16 cellular contexts compared by ENCODE assay signal in genomic region chr5:31886206-31886605, GRCh38.
DNase-seq lines count a peak whose midpoint lies in the region; ATAC-seq and TF ChIP-seq lines count a peak whose summit lies in the region.
"Had no signal": no experiment of that assay in that cellular context is flagged by ENCODE, and none has a peak within 500 bp of the region (broad histone marks: within the 10 kb centered on the region; RNA-seq: fewer than 3 reads in every experiment).

No MANE protein-coding gene starts in this region.

- peaks cover 1 to 2% of the 10 kb centered on the region in 2 experiments for H3K4me1 ChIP-seq in trophoblast cell (ENCODE audit: control insufficient read depth in 1 of 2, insufficient read depth in 2 of 2, low read length in 2 of 2)
- H3K4me1 ChIP-seq in upper lobe of right lung: peaks cover 16% of the 10 kb centered on the region

- no CpG with 5 or more reads among the region's 4 CpGs for WGBS in trophoblast cell (ENCODE audit: extremely low coverage, insufficient coverage, insufficient read length)

- no peak overlapping the region for H3K4ac ChIP-seq in trophoblast cell (ENCODE audit: low read depth, low read length)

- ATAC-seq in upper lobe of right lung: peak; percentile 21
- ATAC-seq in HG02642 (IDR thresholded peaks at IDR 0.05; ENCODE audit: poor library complexity, unreplicated experiment): no peak
- ATAC-seq: activated naive CD8-positive, alpha-beta T cell treated with anti-CD3 and anti-CD28 coated beads, Interleukin-2, amount 50 U/mL, for 24 hours; CD8-positive, alpha-beta T cell; stimulated activated naive CD8-positive, alpha-beta T cell treated with anti-CD3 and anti-CD28 coated beads, Interleukin-15, amount 100 ng/mL, for 72 hours had no signal

- no peak overlapping the region for H3K14ac ChIP-seq in trophoblast cell (ENCODE audit: low read length)

- no peak overlapping the region for H3K23ac ChIP-seq in trophoblast cell (ENCODE audit: low read length)

- no peak for TF ChIP-seq CTCF in upper lobe of right lung (IDR thresholded peaks at IDR 0.05)

- peak in 30 of 61 donors; percentile 11 to 55 (median 29) for DNase-seq in caudate nucleus (lab: John Stamatoyannopoulos, UW)
- DNase-seq in left kidney (ENCODE audit: low read depth, low spot score): peak; percentile 23
- DNase-seq in trophoblast cell: no peak
- DNase-seq in upper lobe of right lung: no peak
- DNase-seq in activated CD4-positive, alpha-beta T cell treated with anti-CD3 and anti-CD28 coated beads, Interleukin-2, amount 50 U/mL, for 1 hour: no peak
- DNase-seq in NCI-H2107 (lab: John Stamatoyannopoulos, UW): no peak
- DNase-seq: activated CD4-positive, alpha-beta T cell treated with anti-CD3 and anti-CD28 coated beads, Interleukin-2, amount 50 U/mL, for 48 hours; activated naive CD8-positive, alpha-beta T cell treated with anti-CD3 and anti-CD28 coated beads, Interleukin-2, amount 50 U/mL, for 24 hours; CD8-positive, alpha-beta T cell; heart left ventricle; KBM-7; NCI-H748 treated with DMSO at 0.1 percent for 48 hours; stimulated activated naive CD8-positive, alpha-beta T cell treated with anti-CD3 and anti-CD28 coated beads, Interleukin-15, amount 100 ng/mL, for 72 hours; T-helper 9 cell had no signal

- no peaks in the 10 kb centered on the region for H3K79me1 ChIP-seq in trophoblast cell (ENCODE audit: low read length)

- H2AK5ac ChIP-seq in trophoblast cell (ENCODE audit: low read length): peak overlapping the region; percentile 23

- no peak overlapping the region for H2BK12ac ChIP-seq in trophoblast cell (ENCODE audit: low read length)

- no peak overlapping the region for H2BK5ac ChIP-seq in trophoblast cell (ENCODE audit: low read depth, low read length, poor library complexity)

- H3K27ac ChIP-seq in caudate nucleus (ENCODE audit: low read depth, low read length) (peak overlapping the region; percentile 77), trophoblast cell (ENCODE audit: low read depth, low read length) (no peak overlapping the region), upper lobe of right lung (peak overlapping the region; percentile 60)
- H3K27ac ChIP-seq: coronary artery, heart left ventricle had no signal

- H4K8ac ChIP-seq in trophoblast cell (ENCODE audit: low read depth, low read length): no peak overlapping the region

- H2BK120ac ChIP-seq in trophoblast cell (ENCODE audit: insufficient read depth, low read length, poor library complexity): no peak overlapping the region

- H3K27me3 ChIP-seq in trophoblast cell (ENCODE audit: insufficient read depth, low read length): no peaks in the 10 kb centered on the region
- H3K27me3 ChIP-seq in upper lobe of right lung: no peaks in the 10 kb centered on the region
- H3K27me3 ChIP-seq: heart left ventricle had no signal

- H4K12ac ChIP-seq in trophoblast cell (ENCODE audit: low read depth, low read length): no peak overlapping the region

- no peak overlapping the region for H3K9ac ChIP-seq in trophoblast cell (ENCODE audit: low read length)

- H3K36me3 ChIP-seq in trophoblast cell (ENCODE audit: control insufficient read depth in 1 of 2, insufficient read depth in 2 of 2, low read length in 2 of 2): no peaks in the 10 kb centered on the region
- H3K36me3 ChIP-seq in upper lobe of right lung: no peaks in the 10 kb centered on the region

- no peak overlapping the region for H3K4me3 ChIP-seq in trophoblast cell (ENCODE audit: low read depth, low read length)
- H3K4me3 ChIP-seq in upper lobe of right lung: no peak overlapping the region
- H3K4me3 ChIP-seq: coronary artery, heart left ventricle had no signal

- H3K4me2 ChIP-seq in trophoblast cell (ENCODE audit: low read length): no peak overlapping the region

- no peaks in the 10 kb centered on the region for H3K9me3 ChIP-seq in trophoblast cell (ENCODE audit: insufficient read depth, low read depth, low read length)
- no peaks in the 10 kb centered on the region for H3K9me3 ChIP-seq in upper lobe of right lung
- H3K9me3 ChIP-seq: heart left ventricle had no signal

- H3K79me2 ChIP-seq in trophoblast cell (ENCODE audit: control insufficient read depth, insufficient read depth, low read length, poor library complexity): no peaks in the 10 kb centered on the region

- H3K18ac ChIP-seq in trophoblast cell (ENCODE audit: low read length): no peak overlapping the region

- no peak overlapping the region for H2AFZ ChIP-seq in trophoblast cell (ENCODE audit: insufficient read depth, low read length, poor library complexity)

- intact Hi-C loops in upper lobe of right lung (cut with DNase I): no loop called here

- H4K91ac ChIP-seq in trophoblast cell (ENCODE audit: low read depth, low read length): no peak overlapping the region
